Comparison of ENCODE assay signal across 7 cellular contexts in genomic region chr6:32637219-32637880, GRCh38. TPM values are rescaled to one million over a fixed set of nuclear protein-coding genes. Genes with fewer than 3 reads are reported as not detected.
DNase-seq lines count a peak whose midpoint lies in the region; ATAC-seq and TF ChIP-seq lines count a peak whose summit lies in the region.

TSS of gene HLA-DQA1 (plus strand) at chr6:32637406. CDS start at chr6:32637459, 53 bp downstream.

- peak; percentile 98 for TF ChIP-seq POLR2A in GM19099 (IDR thresholded peaks at IDR 0.05; ENCODE audit: extremely low read depth, insufficient read length, low read depth)

- H3K4me3 Mint-ChIP-seq in activated naive CD8-positive, alpha-beta T cell treated with anti-CD3 and anti-CD28 coated beads for 36 hours: peak within 1 kb of the TSS; percentile 47
- H3K4me3 Mint-ChIP-seq in stimulated activated naive CD8-positive, alpha-beta T cell treated with anti-CD3 and anti-CD28 coated beads, Interleukin-15, Interleukin-2, amounts not matched to agents 100 ng/mL and 50 ng/mL, for 24 hours: peak within 1 kb of the TSS; percentile 78

- no peak for DNase-seq in activated naive CD8-positive, alpha-beta T cell treated with anti-CD3 and anti-CD28 coated beads for 36 hours
- DNase-seq in amniotic stem cell (lab: John Stamatoyannopoulos, UW) (no peak), dermis blood vessel endothelial cell (no peak), iPS-NIHi11 (ENCODE audit: low spot score) (no peak)

- peaks cover 2% of the 10 kb centered on the region for H3K36me3 Mint-ChIP-seq in activated naive CD8-positive, alpha-beta T cell treated with anti-CD3 and anti-CD28 coated beads for 36 hours
- peaks cover 4% of the 10 kb centered on the region for H3K36me3 Mint-ChIP-seq in stimulated activated naive CD8-positive, alpha-beta T cell treated with anti-CD3 and anti-CD28 coated beads, Interleukin-15, Interleukin-2, amounts not matched to agents 100 ng/mL and 50 ng/mL, for 24 hours (ENCODE audit: low read depth)

- ATAC-seq in HG02973 (IDR thresholded peaks at IDR 0.05; ENCODE audit: unreplicated experiment): peak; percentile 60

- H3K27ac Mint-ChIP-seq in activated naive CD8-positive, alpha-beta T cell treated with anti-CD3 and anti-CD28 coated beads for 36 hours: peak within 1 kb of the TSS; percentile 65
- H3K27ac Mint-ChIP-seq in stimulated activated naive CD8-positive, alpha-beta T cell treated with anti-CD3 and anti-CD28 coated beads, Interleukin-15, Interleukin-2, amounts not matched to agents 100 ng/mL and 50 ng/mL, for 24 hours: peak within 1 kb of the TSS; percentile 79

- peaks cover 31% of the 10 kb centered on the region for H3K27me3 Mint-ChIP-seq in activated naive CD8-positive, alpha-beta T cell treated with anti-CD3 and anti-CD28 coated beads for 36 hours
- H3K27me3 Mint-ChIP-seq in stimulated activated naive CD8-positive, alpha-beta T cell treated with anti-CD3 and anti-CD28 coated beads, Interleukin-15, Interleukin-2, amounts not matched to agents 100 ng/mL and 50 ng/mL, for 24 hours: peaks cover 3% of the 10 kb centered on the region

- no peaks in the 10 kb centered on the region for H3K9me3 Mint-ChIP-seq in activated naive CD8-positive, alpha-beta T cell treated with anti-CD3 and anti-CD28 coated beads for 36 hours
- H3K9me3 Mint-ChIP-seq in stimulated activated naive CD8-positive, alpha-beta T cell treated with anti-CD3 and anti-CD28 coated beads, Interleukin-15, Interleukin-2, amounts not matched to agents 100 ng/mL and 50 ng/mL, for 24 hours: no peaks in the 10 kb centered on the region

- peaks cover 18% of the 10 kb centered on the region for H3K4me1 Mint-ChIP-seq in activated naive CD8-positive, alpha-beta T cell treated with anti-CD3 and anti-CD28 coated beads for 36 hours
- peaks cover 50% of the 10 kb centered on the region for H3K4me1 Mint-ChIP-seq in stimulated activated naive CD8-positive, alpha-beta T cell treated with anti-CD3 and anti-CD28 coated beads, Interleukin-15, Interleukin-2, amounts not matched to agents 100 ng/mL and 50 ng/mL, for 24 hours (ENCODE audit: low read depth)

RNA-seq across cellular contexts. Expression of gene HLA-DQA1, which starts in this region (rescaled TPM):
- 1 to 10 TPM; 4.4 to 5.3 TPM for total RNA-seq in activated naive CD8-positive, alpha-beta T cell treated with anti-CD3 and anti-CD28 coated beads for 36 hours
- total RNA-seq in dermis blood vessel endothelial cell: not detected in 2 replicates
